ENCODE assay signal across 8 cellular contexts in genomic region chr17:2594657-2595085, GRCh38. TPM values are rescaled to one million over a fixed set of nuclear protein-coding genes. Genes with fewer than 3 reads are reported as not detected.
A peak's percentile ranks its signal among the peaks of the same experiment; 100 is the strongest.
DNase-seq lines count a peak whose midpoint lies in the region; ATAC-seq and TF ChIP-seq lines count a peak whose summit lies in the region.

No MANE protein-coding gene starts in this region.

- H3K4ac ChIP-seq in mesenchymal stem cell (ENCODE audit: low read depth in 1 of 2, low read length in 2 of 2) = peak overlapping the region; percentile 59 to 87

- H2BK15ac ChIP-seq in mesenchymal stem cell (ENCODE audit: low read depth, poor library complexity, severe bottlenecking) = no peak overlapping the region

- H2AFZ ChIP-seq in Loucy (ENCODE audit: low read length) (no peak overlapping the region), mesenchymal stem cell (ENCODE audit: low read depth, low read length) (no peak overlapping the region)

- H3K23ac ChIP-seq in mesenchymal stem cell (ENCODE audit: low read length in 2 of 2) = peak overlapping the region in 1 of 2 experiments; percentile 19

- H3K4me3 ChIP-seq in CD4-positive, alpha-beta memory T cell (ENCODE audit: low read length in 2 of 2) = peak overlapping the region; percentile 78 to 91
- H3K4me3 ChIP-seq in Loucy (ENCODE audit: low read length, poor library complexity, severe bottlenecking) = peak overlapping the region; percentile 98
- H3K4me3 ChIP-seq in body of pancreas = peak overlapping the region; percentile 67 to 80
- peak overlapping the region; percentile 78 to 99 for H3K4me3 ChIP-seq in mesenchymal stem cell (ENCODE audit: insufficient read depth in 1 of 2, low read depth in 1 of 2, low read length in 2 of 2)
- H3K4me3 ChIP-seq in uterus = peak overlapping the region; percentile 73 to 83

- no peaks in the 10 kb centered on the region for H3K27me3 Mint-ChIP-seq in CD4-positive, alpha-beta memory T cell

- no peak for TF ChIP-seq CTCF in Loucy (conservative IDR thresholded peaks at IDR 0.05; ENCODE audit: low read length)
- no peak for TF ChIP-seq CTCF in body of pancreas (IDR thresholded peaks at IDR 0.05)
- no peak for TF ChIP-seq CTCF in uterus (IDR thresholded peaks at IDR 0.05)

- WGBS in body of pancreas, 2 donors = 0% methylated on average over 11 to 12 of the region's 12 CpGs
- WGBS in mesenchymal stem cell = 0% methylated on average over 11 of the region's 12 CpGs

- H3K27ac ChIP-seq in CD4-positive, alpha-beta memory T cell (ENCODE audit: low read depth, low read length) = peak overlapping the region; percentile 99
- H3K27ac ChIP-seq in body of pancreas = peak overlapping the region; percentile 93 to 98 (median 97)
- no peak overlapping the region for H3K27ac ChIP-seq in mesenchymal stem cell (ENCODE audit: low read length, poor library complexity, severe bottlenecking)
- H3K27ac ChIP-seq in uterus = peak overlapping the region; percentile 98

- H4K91ac ChIP-seq in mesenchymal stem cell (ENCODE audit: low read length) = peak overlapping the region; percentile 63

- no peak for TF ChIP-seq POLR2A in body of pancreas (IDR thresholded peaks at IDR 0.05)
- no peak for TF ChIP-seq POLR2A in uterus (IDR thresholded peaks at IDR 0.05)

- ATAC-seq in body of pancreas (no peak), GM21529 (IDR thresholded peaks at IDR 0.05; ENCODE audit: unreplicated experiment) (no peak), esophagus mucosa (no peak)

- H3K36me3 ChIP-seq in CD4-positive, alpha-beta memory T cell (ENCODE audit: insufficient read depth, low read length) = no peaks in the 10 kb centered on the region
- H3K36me3 ChIP-seq in Loucy (ENCODE audit: insufficient read depth, low read length) (no peaks in the 10 kb centered on the region), body of pancreas (replicated peaks in 1 of 2; ENCODE audit: insufficient read depth in 1 of 2, low read depth in 2 of 2) (no peaks in the 10 kb centered on the region), mesenchymal stem cell (ENCODE audit: control insufficient read depth in 1 of 2, insufficient read depth in 2 of 2, low read depth in 1 of 2, low read length in 2 of 2) (no peaks in the 10 kb centered on the region), uterus (no peaks in the 10 kb centered on the region)

- no peak overlapping the region for H2BK12ac ChIP-seq in mesenchymal stem cell (ENCODE audit: low read length in 2 of 2)

- H3K14ac ChIP-seq in mesenchymal stem cell (ENCODE audit: low read length in 2 of 2) = peak overlapping the region in 1 of 2 experiments; percentile 56

- H3K9me3 Mint-ChIP-seq in CD4-positive, alpha-beta memory T cell = no peaks in the 10 kb centered on the region

- H3K27ac Mint-ChIP-seq in CD4-positive, alpha-beta memory T cell = peak overlapping the region; percentile 90 to 97 (median 96)

- intact Hi-C loops in CD4-positive, alpha-beta memory T cell (cut with micrococcal nuclease) = no loop called here
- intact Hi-C loops in body of pancreas (cut with DNase I) (loop anchor here (10.0 kb wide), 1 partner anchor 110 kb away; no protein-coding TSS in a partner anchor), uterus (cut with DNase I; ENCODE audit: low total_unique reads) (loop anchor here (10.0 kb wide), 1 partner anchor 110 kb away; no protein-coding TSS in a partner anchor)

- peak overlapping the region; percentile 95 for H3K9ac ChIP-seq in Loucy (ENCODE audit: low read depth, low read length, poor library complexity, severe bottlenecking)
- peak overlapping the region; percentile 97 for H3K9ac ChIP-seq in mesenchymal stem cell (ENCODE audit: low read length)

- H3K4me1 Mint-ChIP-seq in CD4-positive, alpha-beta memory T cell = peaks cover 31 to 57% (median 45%) of the 10 kb centered on the region in 4 donors

- peaks cover 57% of the 10 kb centered on the region for H4K20me1 ChIP-seq in Loucy (ENCODE audit: insufficient read depth, low read length, poor library complexity, severe bottlenecking)

- H3K4me1 ChIP-seq in CD4-positive, alpha-beta memory T cell (ENCODE audit: insufficient read depth, low read length) = peaks cover 53% of the 10 kb centered on the region
- H3K4me1 ChIP-seq in Loucy (ENCODE audit: insufficient read depth, low read length, poor library complexity, severe bottlenecking) (peaks cover 41% of the 10 kb centered on the region), body of pancreas (peaks cover 52% of the 10 kb centered on the region), mesenchymal stem cell (ENCODE audit: control insufficient read depth, insufficient read depth, low read depth, low read length) (peaks cover 3% of the 10 kb centered on the region), uterus (peaks cover 5% of the 10 kb centered on the region in 2 donors)

- peak overlapping the region; percentile 91 to 100 (median 95) for H3K4me3 Mint-ChIP-seq in CD4-positive, alpha-beta memory T cell

- DNase-seq in CD4-positive, alpha-beta memory T cell = peak in 4 of 5 donors; percentile 16 to 40 (median 24)
- DNase-seq in body of pancreas (no peak), mesenchymal stem cell (no peak), uterus (no peak), NOMO-1 treated with dmso at 0.1 percent for 144 hours (lab: John Stamatoyannopoulos, UW; ENCODE audit: unreplicated experiment) (no peak)

- no peak overlapping the region for H2AK5ac ChIP-seq in mesenchymal stem cell (ENCODE audit: low read length, severe bottlenecking)

- POLR2A ChIA-PET in CD4-positive, alpha-beta memory T cell (lab: Charles Lee; ENCODE audit: partially characterized antibody) = interaction anchor here (0.7 to 3.1 kb wide), 9 partner anchors 12 to 220 kb away, joined by 3 to 16 read pairs (median 6); partner anchors contain the start of gene METTL16

- peak overlapping the region; percentile 99 for H3K4me2 ChIP-seq in Loucy (ENCODE audit: low read depth, low read length, poor library complexity, severe bottlenecking)
- peak overlapping the region; percentile 8 for H3K4me2 ChIP-seq in mesenchymal stem cell (ENCODE audit: low read length, poor library complexity, severe bottlenecking)

- peak overlapping the region; percentile 83 to 96 for H3K18ac ChIP-seq in mesenchymal stem cell (ENCODE audit: low read depth in 1 of 2, low read length in 2 of 2)

- H3K36me3 Mint-ChIP-seq in CD4-positive, alpha-beta memory T cell = peaks cover 0 to 9% of the 10 kb centered on the region in 2 donors

- no peaks in the 10 kb centered on the region for H3F3A ChIP-seq in Loucy (ENCODE audit: low read depth)

- CTCF ChIA-PET in CD4-positive, alpha-beta memory T cell (lab: Charles Lee; ENCODE audit: partially characterized antibody) = interaction anchor here (0.9 to 3.7 kb wide), 3 partner anchors 14 to 80 kb away, joined by 3 to 35 read pairs (median 3); no protein-coding TSS in a partner anchor

- H4K8ac ChIP-seq in mesenchymal stem cell (ENCODE audit: low read length) = no peak overlapping the region

- no peaks in the 10 kb centered on the region for H3K79me1 ChIP-seq in mesenchymal stem cell (replicated peaks; ENCODE audit: low read length, poor library complexity, severe bottlenecking)

- H2BK120ac ChIP-seq in mesenchymal stem cell (ENCODE audit: low read depth, low read length) = peak overlapping the region; percentile 92

- H2BK5ac ChIP-seq in mesenchymal stem cell (ENCODE audit: low read depth, low read length, poor library complexity, severe bottlenecking) = peak overlapping the region; percentile 84

- H3K79me2 ChIP-seq in Loucy (ENCODE audit: insufficient read depth, low read length) = peaks cover 59% of the 10 kb centered on the region

- H3K9me3 ChIP-seq in CD4-positive, alpha-beta memory T cell (ENCODE audit: control insufficient read depth in 1 of 2, low read length in 2 of 2) = no peaks in the 10 kb centered on the region
- H3K9me3 ChIP-seq in Loucy (ENCODE audit: insufficient read depth, low read depth, low read length) (no peaks in the 10 kb centered on the region), body of pancreas (no peaks in the 10 kb centered on the region), mesenchymal stem cell (ENCODE audit: control insufficient read depth, low read length) (no peaks in the 10 kb centered on the region), uterus (no peaks in the 10 kb centered on the region)

- no peaks in the 10 kb centered on the region for H3K27me3 ChIP-seq in CD4-positive, alpha-beta memory T cell (ENCODE audit: insufficient read depth, low read length)
- H3K27me3 ChIP-seq in Loucy (ENCODE audit: insufficient read depth, low read length, poor library complexity, severe bottlenecking) (peaks cover 7% of the 10 kb centered on the region), body of pancreas (no peaks in the 10 kb centered on the region), mesenchymal stem cell (ENCODE audit: control insufficient read depth in 1 of 2, insufficient read depth in 1 of 2, low read length in 2 of 2) (no peaks in the 10 kb centered on the region), uterus (no peaks in the 10 kb centered on the region)

- H3K9me2 ChIP-seq in Loucy (replicated peaks; ENCODE audit: low read depth, low read length) = no peaks in the 10 kb centered on the region

RNA-seq across cellular contexts. Expression of gene PAFAH1B1, which starts 1.2 kb away (rescaled TPM):
- total RNA-seq in CD4-positive, alpha-beta memory T cell = 100 to 1,000 TPM; 152 to 153 TPM
- polyA plus RNA-seq in CD4-positive, alpha-beta memory T cell = 10 to 100 TPM; 18.1 to 23.3 TPM
- total RNA-seq in body of pancreas (10 to 100 TPM; 39.7 to 60.3 TPM), uterus (100 to 1,000 TPM in 3 of 4 donors, 10 to 100 TPM in 1; 84.4 to 189 (median 159) TPM), esophagus mucosa (102 TPM)
- polyA plus RNA-seq in mesenchymal stem cell (2013, experiment 1 of 2) = 68.6 TPM
- polyA plus RNA-seq in mesenchymal stem cell (2013, experiment 2 of 2) = 68.2 TPM

Comparison
In these comparisons a context has a peak if more than half of its experiments do, and no peak if none do; other contexts are left out.
1. DNase-seq: peak in CD4-positive, alpha-beta memory T cell (4 of 5); none in body of pancreas (0 of 4), mesenchymal stem cell (single experiment), uterus (0 of 2) and NOMO-1 treated with dmso at 0.1 percent for 144 hours (single experiment).
2. Peak in every context shown above with its lines, with median percentiles within 50 percentile points of each other: H3K4me3 ChIP-seq.